Comparison of ENCODE assay signal across 8 cellular contexts in genomic region chr22:38506118-38506962, GRCh38. TPM values are rescaled to one million over a fixed set of nuclear protein-coding genes. Genes with fewer than 3 reads are reported as not detected.
DNase-seq lines count a peak whose midpoint lies in the region; ATAC-seq and TF ChIP-seq lines count a peak whose summit lies in the region.

TSS of gene DDX17 (minus strand) at chr22:38506311.

- DNase-seq in NCI-H69 (lab: John Stamatoyannopoulos, UW) (peak; percentile 97), coronary artery (ENCODE audit: low spot score) (peak; percentile 97), left colon (peak; percentile 93 to 94)
- DNase-seq in activated CD4-positive, alpha-beta T cell treated with anti-CD3 and anti-CD28 coated beads, Interleukin-2, amount 10 ng/mL, durations not matched to agents 7 days and 5 days = peak; percentile 96
- DNase-seq in stimulated activated CD4-positive, alpha-beta T cell treated with anti-CD3 and anti-CD28 coated beads, Interleukin-1b, Interleukin-23, amount 100 ng/mL, for 48 hours = peak; percentile 93

- peaks cover 45% of the 10 kb centered on the region for H3K36me3 Mint-ChIP-seq in activated CD4-positive, alpha-beta T cell treated with anti-CD3 and anti-CD28 coated beads, Interleukin-2, amount 10 ng/mL, durations not matched to agents 7 days and 5 days (ENCODE audit: low read depth)

- intact Hi-C loops in left colon (cut with DNase I, micrococcal nuclease) = no loop called here

- ATAC-seq in GM19328 (IDR thresholded peaks at IDR 0.05; ENCODE audit: unreplicated experiment) = peak; percentile 75
- ATAC-seq in HG03520 (IDR thresholded peaks at IDR 0.05; ENCODE audit: unreplicated experiment) = peak; percentile 78
- peak; percentile 84 for ATAC-seq in left colon

- peaks cover 43% of the 10 kb centered on the region for H4K20me1 ChIP-seq in BLaER1

- no peaks in the 10 kb centered on the region for H3K27me3 Mint-ChIP-seq in activated CD4-positive, alpha-beta T cell treated with anti-CD3 and anti-CD28 coated beads, Interleukin-2, amount 10 ng/mL, durations not matched to agents 7 days and 5 days

- H3K4me2 ChIP-seq in BLaER1 = peak within 1 kb of the TSS; percentile 91

- H3K36me3 ChIP-seq in BLaER1 = peaks cover 24% of the 10 kb centered on the region

- TF ChIP-seq CTCF in coronary artery (IDR thresholded peaks at IDR 0.05) = no peak

- H3K27ac Mint-ChIP-seq in activated CD4-positive, alpha-beta T cell treated with anti-CD3 and anti-CD28 coated beads, Interleukin-2, amount 10 ng/mL, durations not matched to agents 7 days and 5 days = peak within 1 kb of the TSS; percentile 100

- no peaks in the 10 kb centered on the region for H3K27me3 ChIP-seq in BLaER1

- H3K4me3 ChIP-seq in BLaER1 = peak within 1 kb of the TSS; percentile 95
- H3K4me3 ChIP-seq in coronary artery = peak within 1 kb of the TSS; percentile 98

- H3K9me3 Mint-ChIP-seq in activated CD4-positive, alpha-beta T cell treated with anti-CD3 and anti-CD28 coated beads, Interleukin-2, amount 10 ng/mL, durations not matched to agents 7 days and 5 days = no peaks in the 10 kb centered on the region

- H3K9ac ChIP-seq in BLaER1 = peak within 1 kb of the TSS; percentile 100

- H3K9me3 ChIP-seq in BLaER1 = no peaks in the 10 kb centered on the region

- H3K27ac ChIP-seq in BLaER1 (peak within 1 kb of the TSS; percentile 100), coronary artery (peak within 1 kb of the TSS; percentile 99 to 100)

- H3K4me1 Mint-ChIP-seq in activated CD4-positive, alpha-beta T cell treated with anti-CD3 and anti-CD28 coated beads, Interleukin-2, amount 10 ng/mL, durations not matched to agents 7 days and 5 days = peaks cover 45% of the 10 kb centered on the region

- POLR2A ChIA-PET in activated CD4-positive, alpha-beta T cell treated with anti-CD3 and anti-CD28 coated beads, Interleukin-2, amount 10 ng/mL, durations not matched to agents 7 days and 5 days (lab: Charles Lee) = no interaction called here

- CTCF ChIA-PET in activated CD4-positive, alpha-beta T cell treated with anti-CD3 and anti-CD28 coated beads, Interleukin-2, amount 10 ng/mL, durations not matched to agents 7 days and 5 days (lab: Charles Lee) = interaction anchor here (0.6 kb wide), 1 partner anchor 300 kb away, joined by 3 read pairs; no protein-coding TSS in a partner anchor

- peaks cover 71% of the 10 kb centered on the region for H3K4me1 ChIP-seq in BLaER1

- H3K4me3 Mint-ChIP-seq in activated CD4-positive, alpha-beta T cell treated with anti-CD3 and anti-CD28 coated beads, Interleukin-2, amount 10 ng/mL, durations not matched to agents 7 days and 5 days = peak within 1 kb of the TSS; percentile 98

RNA-seq across cellular contexts. Expression of gene DDX17, which starts in this region (rescaled TPM):
- total RNA-seq in activated CD4-positive, alpha-beta T cell treated with anti-CD3 and anti-CD28 coated beads, Interleukin-2, amount 10 ng/mL, durations not matched to agents 7 days and 5 days = 100 to 1,000 TPM; 468 to 521 TPM
- 100 to 1,000 TPM; 300 to 349 TPM for total RNA-seq in left colon

Comparison
In these comparisons a context has a peak if more than half of its experiments do, and no peak if none do; other contexts are left out.
1. Peak in every context shown above with its lines: DNase-seq, ATAC-seq, H3K4me3 ChIP-seq and H3K27ac ChIP-seq.